Comparison of ENCODE assay signal across 20 cellular contexts in the genomic region with DNA sequence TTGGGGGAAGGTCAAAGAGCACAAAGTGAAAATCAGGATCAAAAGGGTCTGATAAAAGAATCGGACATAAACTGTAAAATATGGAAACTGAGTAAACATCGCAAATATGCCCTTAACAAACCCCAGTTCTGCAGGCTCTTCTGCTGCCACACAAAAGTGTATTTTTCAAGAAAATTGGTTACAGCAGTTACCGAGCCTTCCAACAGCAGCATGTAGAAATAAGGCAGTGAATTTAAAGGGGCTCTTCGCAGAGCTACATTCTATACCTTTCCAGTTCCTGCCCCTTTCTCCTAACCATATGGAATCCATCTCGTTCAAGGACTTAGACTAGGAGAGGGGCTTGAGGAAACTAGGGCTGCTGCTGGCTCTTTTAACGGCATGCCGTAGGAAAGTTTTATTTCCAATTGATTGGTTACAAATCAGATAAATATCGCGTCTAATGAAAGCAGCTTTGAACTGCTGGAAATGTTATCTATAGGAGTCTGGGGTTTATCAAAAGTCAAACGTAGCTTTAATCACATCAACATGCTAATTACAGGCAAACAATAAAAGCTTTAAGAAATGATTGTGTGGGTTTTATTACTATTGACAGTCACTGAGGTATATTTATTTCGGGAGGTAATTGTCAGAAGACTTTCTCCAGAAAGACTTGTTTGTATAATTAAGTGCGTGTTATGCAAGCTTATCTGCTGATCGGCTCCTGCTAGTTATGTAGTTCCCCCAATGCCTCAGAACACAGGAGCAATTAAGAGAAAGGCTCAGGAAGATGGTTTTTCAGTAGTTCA. TPM values are rescaled to one million over a fixed set of nuclear protein-coding genes. Genes with fewer than 3 reads are reported as not detected.
A peak's percentile ranks its signal among the peaks of the same experiment; 100 is the strongest.
DNase-seq lines count a peak whose midpoint lies in the region; ATAC-seq, FAIRE-seq and TF ChIP-seq lines count a peak whose summit lies in the region.
"Had no signal": no experiment of that assay in that cellular context is flagged by ENCODE, and none has a peak within 500 bp of the region (broad histone marks: within the 10 kb centered on the region; RNA-seq: fewer than 3 reads in every experiment).

No MANE protein-coding gene starts in this region.

- peak; percentile 59 for FAIRE-seq in astrocyte (lab: Jason Lieb, UNC)
- FAIRE-seq: G401.6 had no signal

- H3K36me3 ChIP-seq in ACC112 (ENCODE audit: insufficient read depth, low read length) (no peaks in the 10 kb centered on the region), astrocyte (ENCODE audit: insufficient read depth, low read length) (no peaks in the 10 kb centered on the region)
- H3K36me3 ChIP-seq: left lung, neural progenitor cell, upper lobe of right lung had no signal

- H2AFZ ChIP-seq in ACC112 (ENCODE audit: low read length, unreplicated experiment) (peak overlapping the region; percentile 92), astrocyte (ENCODE audit: low read depth, low read length) (no peak overlapping the region)
- H2AFZ ChIP-seq: neural progenitor cell had no signal

- H3K4me1 Mint-ChIP-seq in astrocyte (ENCODE audit: low read depth, unreplicated experiment) (peaks cover 2% of the 10 kb centered on the region), nephron progenitor cell (peaks cover 60% of the 10 kb centered on the region)

- no peak for ATAC-seq in GM19467 (IDR thresholded peaks at IDR 0.05; ENCODE audit: unreplicated experiment)
- no peak for ATAC-seq in HG03521 (IDR thresholded peaks at IDR 0.05; ENCODE audit: unreplicated experiment)
- no peak for ATAC-seq in stimulated activated naive CD8-positive, alpha-beta T cell treated with anti-CD3 and anti-CD28 coated beads, Interleukin-15, Interleukin-2, amounts not matched to agents 100 U/mL and 50 U/mL, for 24 hours
- ATAC-seq: left lung, upper lobe of right lung had no signal

- H3K79me2 ChIP-seq in ACC112 (ENCODE audit: control insufficient read depth, insufficient read depth, low read length, unreplicated experiment) (no peaks in the 10 kb centered on the region), astrocyte (ENCODE audit: insufficient read depth, low read length) (no peaks in the 10 kb centered on the region)

- H3K27ac Mint-ChIP-seq in astrocyte (ENCODE audit: unreplicated experiment) (no peak overlapping the region), nephron progenitor cell (no peak overlapping the region)
- H3K27ac Mint-ChIP-seq: CD14-positive monocyte, neural progenitor cell, progenitor cell of endocrine pancreas had no signal

- H3K9me3 ChIP-seq in astrocyte (ENCODE audit: insufficient read depth, low read depth, low read length): no peaks in the 10 kb centered on the region
- H3K9me3 ChIP-seq: upper lobe of right lung had no signal

- H3K27me3 Mint-ChIP-seq in astrocyte (ENCODE audit: low read depth, unreplicated experiment): peaks cover 4% of the 10 kb centered on the region
- H3K27me3 Mint-ChIP-seq in nephron progenitor cell (ENCODE audit: low read depth, poor library complexity): peaks cover 10% of the 10 kb centered on the region

- H4K20me1 ChIP-seq in astrocyte (ENCODE audit: insufficient read depth, low read length): no peaks in the 10 kb centered on the region

- peak overlapping the region; percentile 76 for H3K4me3 ChIP-seq in ACC112 (ENCODE audit: low read depth, low read length)
- H3K4me3 ChIP-seq in astrocyte (ENCODE audit: insufficient read depth, low read depth, low read length): no peak overlapping the region
- H3K4me3 ChIP-seq: left lung, neural progenitor cell, upper lobe of right lung had no signal

- H3K27ac ChIP-seq in ACC112 (ENCODE audit: low read depth, low read length) (peak overlapping the region; percentile 75), astrocyte (ENCODE audit: low read depth, low read length) (no peak overlapping the region)
- H3K27ac ChIP-seq: left lung, neural progenitor cell, upper lobe of right lung had no signal

- H3K9me3 Mint-ChIP-seq in astrocyte (ENCODE audit: unreplicated experiment) (no peaks in the 10 kb centered on the region), nephron progenitor cell (no peaks in the 10 kb centered on the region)
- H3K9me3 Mint-ChIP-seq: neural progenitor cell had no signal

- no peaks in the 10 kb centered on the region for H3K36me3 Mint-ChIP-seq in astrocyte (ENCODE audit: low read depth, unreplicated experiment)
- no peaks in the 10 kb centered on the region for H3K36me3 Mint-ChIP-seq in nephron progenitor cell (ENCODE audit: low read depth)
- H3K36me3 Mint-ChIP-seq: CD14-positive monocyte, neural progenitor cell had no signal

- H3K4me3 Mint-ChIP-seq in astrocyte (ENCODE audit: unreplicated experiment): no peak overlapping the region
- peak overlapping the region; percentile 21 for H3K4me3 Mint-ChIP-seq in nephron progenitor cell
- H3K4me3 Mint-ChIP-seq: CD14-positive monocyte, neural progenitor cell had no signal

- TF ChIP-seq CTCF in astrocyte (IDR thresholded peaks at IDR 0.05; ENCODE audit: insufficient read depth, low read depth, low read length) (no peak), nephron progenitor cell (IDR thresholded peaks at IDR 0.05) (no peak)

- no peak overlapping the region for H3K4me2 ChIP-seq in astrocyte (ENCODE audit: low read length)
- H3K4me2 ChIP-seq: neural progenitor cell had no signal

- H3K4me1 ChIP-seq in ACC112 (ENCODE audit: control insufficient read depth, insufficient read depth, low read length, unreplicated experiment) (peaks cover 57% of the 10 kb centered on the region), astrocyte (ENCODE audit: insufficient read depth, low read length) (peaks cover 8% of the 10 kb centered on the region)
- H3K4me1 ChIP-seq: left lung had no signal

- DNase-seq in M059J (ENCODE audit: low read depth): peak; percentile 29
- DNase-seq in astrocyte (ENCODE audit: low read depth): no peak
- no peak for DNase-seq in nephron progenitor cell
- no peak for DNase-seq in GF-D8 (lab: John Stamatoyannopoulos, UW)
- no peak for DNase-seq in stimulated activated naive CD8-positive, alpha-beta T cell treated with anti-CD3 and anti-CD28 coated beads, Interleukin-15, Interleukin-2, amounts not matched to agents 100 U/mL and 50 U/mL, for 24 hours
- DNase-seq: activated CD4-positive, alpha-beta T cell treated with anti-CD3 and anti-CD28 coated beads for 1 hour; activated naive CD4-positive, alpha-beta T cell treated with anti-CD3 and anti-CD28 coated beads, Interleukin-2, amount 50 U/mL, for 16 hours; DMS 273 treated with DMSO at 0.1 percent for 48 hours; left lung; NCI-H1930; NCI-H510A; stimulated activated naive CD4-positive, alpha-beta T cell treated with Interleukin-2 at 50 U/mL for 16 hours; upper lobe of right lung had no signal

- no peaks in the 10 kb centered on the region for H3K27me3 ChIP-seq in ACC112 (ENCODE audit: insufficient read depth, low read length)
- no peaks in the 10 kb centered on the region for H3K27me3 ChIP-seq in astrocyte (ENCODE audit: insufficient read depth, low read length)
- H3K27me3 ChIP-seq: upper lobe of right lung had no signal

- no peak overlapping the region for H3K9ac ChIP-seq in astrocyte (ENCODE audit: low read length)
- H3K9ac ChIP-seq: neural progenitor cell had no signal

RNA-seq across cellular contexts. Expression of gene GORAB, which starts 59.1 kb away (rescaled TPM):
- 12.7 and 13.8 TPM in 2 replicates for total RNA-seq in M059J (2014; rRNA removed; shearing (Covaris generic))
- total RNA-seq in astrocyte: 11.2 and 16.4 TPM in 2 replicates
